Comparison of ENCODE assay signal across 9 cellular contexts in genomic region chr11:9004310-9004945, GRCh38. TPM values are rescaled to one million over a fixed set of nuclear protein-coding genes. Genes with fewer than 3 reads are reported as not detected.
A peak's percentile ranks its signal among the peaks of the same experiment; 100 is the strongest.
DNase-seq lines count a peak whose midpoint lies in the region; ATAC-seq, FAIRE-seq and TF ChIP-seq lines count a peak whose summit lies in the region.
"Had no signal": no experiment of that assay in that cellular context is flagged by ENCODE, and none has a peak within 500 bp of the region (broad histone marks: within the 10 kb centered on the region; RNA-seq: fewer than 3 reads in every experiment).

No MANE protein-coding gene starts in this region.

- H3K36me3 ChIP-seq in Caco-2 (ENCODE audit: control insufficient read depth, insufficient read depth, low read length) (no peaks in the 10 kb centered on the region), adrenal gland (replicated peaks in 1 of 2) (no peaks in the 10 kb centered on the region), keratinocyte (ENCODE audit: control insufficient read depth in 2 of 2, extremely low read depth in 1 of 2, insufficient read depth in 2 of 2, low read length in 2 of 2) (no peaks in the 10 kb centered on the region)

- peaks cover 6% of the 10 kb centered on the region for H3K27me3 Mint-ChIP-seq in Caco-2 (ENCODE audit: insufficient read depth, unreplicated experiment)

- no peak for TF ChIP-seq POLR2A in adrenal gland (IDR thresholded peaks at IDR 0.05)

- no peaks in the 10 kb centered on the region for H3K9me1 ChIP-seq in keratinocyte (ENCODE audit: control insufficient read depth, extremely low read depth, insufficient read depth, low read length)

- BruUV-seq in Caco-2 (replicated peaks; lab: Mats Ljungman, UMichigan) = no TSS peak

- H3K4me3 ChIP-seq in Caco-2 (ENCODE audit: low read depth, low read length) (peak overlapping the region; percentile 67), adrenal gland (peak overlapping the region in 2 of 4 donors; percentile 25 to 47), keratinocyte (ENCODE audit: control insufficient read depth in 2 of 3, extremely low read depth in 1 of 3, insufficient read depth in 2 of 3, low read depth in 1 of 3, low read length in 3 of 3) (peak overlapping the region; percentile 11 to 48 (median 31))

- H3K36me3 Mint-ChIP-seq in Caco-2 (ENCODE audit: insufficient read depth, unreplicated experiment) = peaks cover 8% of the 10 kb centered on the region

- no peak overlapping the region for H2AFZ ChIP-seq in keratinocyte (ENCODE audit: control insufficient read depth, low read length)

- dilution Hi-C loops in keratinocyte (cut with MboI; ENCODE audit: extremely low pct_ligation_motif_present, low sequenced_read_pairs) = no loop called here

- no peaks in the 10 kb centered on the region for H3K79me2 ChIP-seq in keratinocyte (ENCODE audit: control insufficient read depth, insufficient read depth, low read length)

- WGBS in adrenal gland, 4 donors = 17 to 69% (median 34%) methylated on average over 6 to 60 of the region's 60 CpGs

- CTCF ChIA-PET in Caco-2 (lab: Charles Lee) = interaction anchor here (1.0 kb wide), 2 partner anchors 11 to 133 kb away, joined by 6 to 8 read pairs; no protein-coding TSS in a partner anchor

- peaks cover 11% of the 10 kb centered on the region; the same call in 1 of the 2 replicates for H3K4me1 ChIP-seq in Caco-2
- H3K4me1 ChIP-seq in adrenal gland (replicated peaks in 1 of 2) = peaks cover 15 to 35% of the 10 kb centered on the region in 2 donors
- peaks cover 19% of the 10 kb centered on the region for H3K4me1 ChIP-seq in keratinocyte (ENCODE audit: control insufficient read depth, extremely low read depth, insufficient read depth, low read length)

- H3K4me2 ChIP-seq in keratinocyte (ENCODE audit: control insufficient read depth, extremely low read depth, insufficient read depth, low read depth, low read length) = peak overlapping the region; percentile 87

- H3K4me1 Mint-ChIP-seq in Caco-2 (ENCODE audit: low read depth, unreplicated experiment) = no peaks in the 10 kb centered on the region

- H4K20me1 ChIP-seq in keratinocyte (ENCODE audit: control insufficient read depth, extremely low read depth, insufficient read depth, low read length) = no peaks in the 10 kb centered on the region

- intact Hi-C loops in Caco-2 (cut with micrococcal nuclease; ENCODE audit: unreplicated experiment) (no loop called here), adrenal gland (cut with DNase I) (no loop called here)

- DNase-seq in Caco-2 (peak; percentile 36 to 41), NCI-H2227 treated with DMSO at 0.1 percent for 48 hours (lab: John Stamatoyannopoulos, UW) (peak; percentile 16), adrenal gland (peak in 4 of 7 donors; percentile 7 to 42 (median 26)), keratinocyte (ENCODE audit: low read depth, low spot score) (no peak), HTR-8/SVneo (ENCODE audit: insufficient read length, low spot score) (no peak), NCI-H2029 (lab: John Stamatoyannopoulos, UW) (no peak)
- DNase-seq in stimulated activated naive CD4-positive, alpha-beta T cell (lab: John Stamatoyannopoulos, UW) = peak in 4 of 6 experiments; percentile 27 to 44 (median 32)

- no peak overlapping the region for H3K27ac ChIP-seq in adrenal gland
- no peak overlapping the region for H3K27ac ChIP-seq in keratinocyte (ENCODE audit: control insufficient read depth, insufficient read depth, low read length)

- H3K27ac Mint-ChIP-seq in Caco-2 (ENCODE audit: unreplicated experiment) = no peak overlapping the region

- POLR2A ChIA-PET in Caco-2 (lab: Charles Lee) = interaction anchor here (0.7 to 1.0 kb wide), 3 partner anchors 13 to 506 kb away, joined by 3 to 5 read pairs (median 3); no protein-coding TSS in a partner anchor

- no peaks in the 10 kb centered on the region; the same call in 1 of the 2 replicates for H3K27me3 ChIP-seq in Caco-2 (replicated peaks; ENCODE audit: control insufficient read depth, insufficient read depth, low read length)
- no peaks in the 10 kb centered on the region for H3K27me3 ChIP-seq in adrenal gland
- H3K27me3 ChIP-seq in keratinocyte (ENCODE audit: control insufficient read depth, extremely low read depth, insufficient read depth, low read length) = peaks cover 51% of the 10 kb centered on the region

- no peak for ATAC-seq in HG03139 (IDR thresholded peaks at IDR 0.05; ENCODE audit: unreplicated experiment)

- TF ChIP-seq CTCF in Caco-2 (IDR thresholded peaks at IDR 0.05; ENCODE audit: insufficient read depth in 1 of 2, low read depth in 1 of 2, low read length in 1 of 2, severe bottlenecking in 1 of 2, unreplicated experiment in 1 of 2) (no peak), adrenal gland (IDR thresholded peaks at IDR 0.05) (no peak), keratinocyte (optimal IDR thresholded peaks at IDR 0.05 in 1 of 3, IDR thresholded peaks at IDR 0.05 in 1 of 3, conservative IDR thresholded peaks at IDR 0.05 in 1 of 3; ENCODE audit: extremely low read depth in 1 of 3, insufficient read depth in 2 of 3, low read length in 3 of 3) (no peak)

- no peaks in the 10 kb centered on the region; the same call in 1 of the 2 replicates for H3K9me3 ChIP-seq in Caco-2
- H3K9me3 ChIP-seq in adrenal gland (replicated peaks in 1 of 3) = no peaks in the 10 kb centered on the region
- no peaks in the 10 kb centered on the region for H3K9me3 ChIP-seq in keratinocyte (ENCODE audit: control insufficient read depth, low read depth, low read length)

- peak overlapping the region; percentile 65 for H3K4me3 Mint-ChIP-seq in Caco-2 (ENCODE audit: unreplicated experiment)

- H3K9ac ChIP-seq in keratinocyte (ENCODE audit: control insufficient read depth, extremely low read depth, insufficient read depth, low read length) = no peak overlapping the region

- FAIRE-seq in keratinocyte (lab: Jason Lieb, UNC) (no peak), HTR-8/SVneo (lab: Jason Lieb, UNC) (no peak)
- FAIRE-seq: colon had no signal

- H3K9me3 Mint-ChIP-seq in Caco-2 (ENCODE audit: unreplicated experiment) = no peaks in the 10 kb centered on the region

RNA-seq across cellular contexts. Expression of gene NRIP3, which starts 0.6 kb away (rescaled TPM):
- total RNA-seq in Caco-2 (2022) = 10.0 and 13.0 TPM in 2 replicates
- total RNA-seq in adrenal gland = 10 to 100 TPM in 5 of 8 donors, 1 to 10 TPM in 3; 5.2 to 42.5 (median 11.0) TPM
- polyA plus RNA-seq in adrenal gland = 10 to 100 TPM in 1 of 3 donors, 1 to 10 TPM in 2; 1.4 to 16.1 (median 3.6) TPM
- polyA plus RNA-seq in keratinocyte = 0.93 to 1.0 TPM (median 1.00 TPM) in 3 replicates
- polyA plus RNA-seq in keratinocyte (2011; ENCODE audit: low read depth) = 2.0 TPM
- polyA plus RNA-seq in keratinocyte (2011; cell fraction: cytosol; rRNA removed) = 0.73 and 1.0 TPM in 2 replicates
- polyA plus RNA-seq in keratinocyte (2011; cell fraction: nucleus; rRNA removed) = 0.68 and 0.70 TPM in 2 replicates
- 0.97 and 1.5 TPM in 2 replicates for polyA plus RNA-seq in keratinocyte (2012; ENCODE audit: low replicate concordance)
- 0.33 to 1.9 TPM (median 0.76 TPM) in 3 replicates for polyA minus RNA-seq in keratinocyte
- 2.5 TPM for polyA minus RNA-seq in keratinocyte (2011; cell fraction: cytosol; rRNA and poly(A)+ RNA removed)
- polyA minus RNA-seq in keratinocyte (2011; cell fraction: nucleus; rRNA and poly(A)+ RNA removed) = 2.6 TPM in 1 of 2 replicates, not detected in the other

RNA-seq across cellular contexts. Expression of gene TMEM9B, which starts 40.2 kb away (rescaled TPM):
- total RNA-seq in Caco-2 (2022) (26.0 and 29.6 TPM in 2 replicates), adrenal gland (10 to 100 TPM; 29.1 to 69.6 (median 47.2) TPM)
- polyA plus RNA-seq in adrenal gland (10 to 100 TPM; 18.6 to 76.3 (median 22.7) TPM), keratinocyte (41.4 to 60.8 TPM (median 47.9 TPM) in 3 replicates)
- 14.8 TPM for polyA plus RNA-seq in keratinocyte (2011; ENCODE audit: low read depth)
- polyA plus RNA-seq in keratinocyte (2011; cell fraction: cytosol; rRNA removed) = 34.8 and 61.3 TPM in 2 replicates
- 29.7 and 43.8 TPM in 2 replicates for polyA plus RNA-seq in keratinocyte (2011; cell fraction: nucleus; rRNA removed)
- 49.6 and 59.0 TPM in 2 replicates for polyA plus RNA-seq in keratinocyte (2012; ENCODE audit: low replicate concordance)
- 11.4 to 47.0 TPM (median 39.4 TPM) in 3 replicates for polyA minus RNA-seq in keratinocyte
- 27.8 TPM for polyA minus RNA-seq in keratinocyte (2011; cell fraction: cytosol; rRNA and poly(A)+ RNA removed)
- polyA minus RNA-seq in keratinocyte (2011; cell fraction: nucleus; rRNA and poly(A)+ RNA removed) = 19.5 and 30.2 TPM in 2 replicates

Comparison
In these comparisons a context has a peak if more than half of its experiments do, and no peak if none do; other contexts are left out.
1. DNase-seq: peak in Caco-2 (2 of 2), NCI-H2227 treated with DMSO at 0.1 percent for 48 hours (single experiment), adrenal gland (4 of 7) and stimulated activated naive CD4-positive, alpha-beta T cell (4 of 6); none in keratinocyte (single experiment), HTR-8/SVneo (single experiment) and NCI-H2029 (single experiment).